Comparison of ENCODE assay signal across 29 cellular contexts in genomic region chr15:90177012-90177411, GRCh38.
"Had no signal": no experiment of that assay in that cellular context is flagged by ENCODE, and none has a peak within 500 bp of the region (broad histone marks: within the 10 kb centered on the region; RNA-seq: fewer than 3 reads in every experiment).

No MANE protein-coding gene starts in this region.

- H3K9me3 ChIP-seq: ovary, psoas muscle had no signal

- DNase-seq: activated CD4-positive, alpha-beta T cell treated with anti-CD3 and anti-CD28 coated beads, Interleukin-2, amount 50 U/mL, for 1 hour; activated CD4-positive, CD25-positive, alpha-beta regulatory T cell treated with anti-CD3 and anti-CD28 coated beads, Interleukin-2, amount 50 U/mL, for 72 hours; activated CD8-positive, alpha-beta T cell treated with anti-CD3 and anti-CD28 coated beads for 36 hours; activated gamma-delta T cell treated with Interleukin-2 at 50 U/mL for 16 hours; activated naive CD4-positive, alpha-beta T cell treated with anti-CD3 and anti-CD28 coated beads, Interleukin-2, amount 50 U/mL, for 16 hours; activated T-cell treated with anti-CD3 and anti-CD28 coated beads, Interleukin-2, amount 50 U/mL, for 4 hours; amniotic stem cell; brain microvascular endothelial cell; dorsolateral prefrontal cortex; effector memory CD4-positive, alpha-beta T cell; head of caudate nucleus; hypothalamus; kidney glomerular epithelial cell; mammary epithelial cell; naive B cell; nephron progenitor cell; ovary; psoas muscle; stimulated activated CD4-positive, alpha-beta T cell treated with anti-CD3 and anti-CD28 coated beads, Interleukin-15, amount 100 ng/mL, for 24 hours; stimulated activated CD4-positive, alpha-beta T cell treated with anti-CD3 and anti-CD28 coated beads, Interleukin-2, amount 100 ng/mL, for 24 hours; stimulated activated naive CD4-positive, alpha-beta T cell; SW 1271; T-helper 9 cell; trophoblast cell; WERI-Rb-1 had no signal

- H3K4me3 ChIP-seq: coronary artery, dorsolateral prefrontal cortex, ovary, psoas muscle had no signal

- H3K27me3 Mint-ChIP-seq: activated T-helper 17 cell treated with anti-CD3 and anti-CD28 coated beads, Interleukin-2, amount 50 U/mL, for 72 hours; naive B cell had no signal

- H3K27ac ChIP-seq: brain microvascular endothelial cell, ovary, psoas muscle had no signal

- H3K36me3 Mint-ChIP-seq: mesothelial cell of epicardium, naive B cell had no signal

- H3K27me3 ChIP-seq: brain microvascular endothelial cell, dorsolateral prefrontal cortex, ovary had no signal

- H3K36me3 ChIP-seq: brain microvascular endothelial cell, ovary, WERI-Rb-1 had no signal

- H3K27ac Mint-ChIP-seq: activated CD8-positive, alpha-beta T cell treated with anti-CD3 and anti-CD28 coated beads for 36 hours; activated T-helper 17 cell treated with anti-CD3 and anti-CD28 coated beads, Interleukin-2, amount 50 U/mL, for 72 hours; mesothelial cell of epicardium; T-helper 1 cell treated with Interleukin-12 subunit alpha and Interleukin-12 subunit beta and Interleukin-4 antibody, amounts not matched to agents 30 μg/mL and 1 μg/mL, for 36 hours had no signal

- H3K9me3 Mint-ChIP-seq: activated CD8-positive, alpha-beta T cell treated with anti-CD3 and anti-CD28 coated beads for 36 hours; activated T-cell treated with anti-CD3 and anti-CD28 coated beads, Interleukin-2, amount 50 U/mL, for 4 hours; activated T-helper 17 cell treated with anti-CD3 and anti-CD28 coated beads, Interleukin-2, amount 50 U/mL, for 72 hours; mesothelial cell of epicardium; naive B cell; T-helper 1 cell treated with Interleukin-12 subunit alpha and Interleukin-12 subunit beta and Interleukin-4 antibody, amounts not matched to agents 30 μg/mL and 1 μg/mL, for 36 hours had no signal

- H3K4me3 Mint-ChIP-seq: activated CD8-positive, alpha-beta T cell treated with anti-CD3 and anti-CD28 coated beads for 36 hours; activated T-cell treated with anti-CD3 and anti-CD28 coated beads, Interleukin-2, amount 50 U/mL, for 4 hours; activated T-helper 17 cell treated with anti-CD3 and anti-CD28 coated beads, Interleukin-2, amount 50 U/mL, for 72 hours; mesothelial cell of epicardium; nephron progenitor cell; T-helper 1 cell treated with Interleukin-12 subunit alpha and Interleukin-12 subunit beta and Interleukin-4 antibody, amounts not matched to agents 30 μg/mL and 1 μg/mL, for 36 hours had no signal

- ATAC-seq: activated CD8-positive, alpha-beta T cell treated with anti-CD3 and anti-CD28 coated beads for 36 hours; activated T-cell treated with anti-CD3 and anti-CD28 coated beads, Interleukin-2, amount 50 U/mL, for 4 hours; activated T-helper 17 cell treated with anti-CD3 and anti-CD28 coated beads, Interleukin-2, amount 50 U/mL, for 72 hours; psoas muscle had no signal
